10 cellular contexts compared by ENCODE assay signal in genomic region chr19:42323852-42324654, GRCh38. TPM values are rescaled to one million over a fixed set of nuclear protein-coding genes. Genes with fewer than 3 reads are reported as not detected.
DNase-seq lines count a peak whose midpoint lies in the region; ATAC-seq and TF ChIP-seq lines count a peak whose summit lies in the region.
"Had no signal": no experiment of that assay in that cellular context is flagged by ENCODE, and none has a peak within 500 bp of the region (broad histone marks: within the 10 kb centered on the region; RNA-seq: fewer than 3 reads in every experiment).

No MANE protein-coding gene starts in this region.

- peaks cover 23 to 43% (median 26%) of the 10 kb centered on the region in 4 donors for H3K4me1 ChIP-seq in upper lobe of left lung
- H3K4me1 ChIP-seq: Caco-2 had no signal

- WGBS in upper lobe of left lung, 2 donors, result 6% methylated on average over 51 of the region's 92 CpGs; no CpG with 5 or more reads in 1 of the 2 donors

- peak in 1 of 6 experiments; percentile 18 for TF ChIP-seq CTCF in upper lobe of left lung (IDR thresholded peaks at IDR 0.05)

- H3K9me3 ChIP-seq in upper lobe of left lung, result no peaks in the 10 kb centered on the region
- H3K9me3 ChIP-seq: Caco-2 had no signal

- peak overlapping the region; percentile 26 for H3K4me3 Mint-ChIP-seq in activated T-cell treated with anti-CD3 and anti-CD28 coated beads, Interleukin-2, amount 50 U/mL, for 4 hours

- H3K27me3 Mint-ChIP-seq in activated T-cell treated with anti-CD3 and anti-CD28 coated beads, Interleukin-2, amount 50 U/mL, for 4 hours (ENCODE audit: low read depth), result peaks cover 21% of the 10 kb centered on the region

- no peak for ATAC-seq in Right ventricle myocardium inferior
- no peak for ATAC-seq in Right ventricle myocardium superior (ENCODE audit: poor library complexity)
- no peak for ATAC-seq in activated T-cell treated with anti-CD3 and anti-CD28 coated beads, Interleukin-2, amount 50 U/mL, for 4 hours
- ATAC-seq in upper lobe of left lung (ENCODE audit: low FRiP score in 2 of 2), result no peak
- no peak for ATAC-seq in GM21515 (IDR thresholded peaks at IDR 0.05; ENCODE audit: unreplicated experiment)
- ATAC-seq in HG03432 (IDR thresholded peaks at IDR 0.05; ENCODE audit: unreplicated experiment), result no peak

- H3K9me3 Mint-ChIP-seq in activated T-cell treated with anti-CD3 and anti-CD28 coated beads, Interleukin-2, amount 50 U/mL, for 4 hours, result no peaks in the 10 kb centered on the region
- H3K9me3 Mint-ChIP-seq: activated naive CD4-positive, alpha-beta T cell treated with anti-CD3 and anti-CD28 coated beads, Interleukin-2, amount 50 U/mL, for 72 hours had no signal

- no peak for TF ChIP-seq POLR2A in upper lobe of left lung (IDR thresholded peaks at IDR 0.05)

- DNase-seq in Right ventricle myocardium inferior (ENCODE audit: missing footprints) (peak; percentile 64), Right ventricle myocardium superior (no peak), upper lobe of left lung (peak in 1 of 2 donors; percentile 88), NCI-H69 (lab: John Stamatoyannopoulos, UW) (no peak)
- no peak for DNase-seq in activated T-cell treated with anti-CD3 and anti-CD28 coated beads, Interleukin-2, amount 50 U/mL, for 4 hours
- DNase-seq: Caco-2 had no signal

- intact Hi-C loops in Right ventricle myocardium inferior (cut with DNase I) (loop anchor here (2.0 to 10.0 kb wide), 2 partner anchors 77 to 189 kb away; partner anchors contain the start of gene POU2F2), Right ventricle myocardium superior (cut with DNase I) (loop anchor here (10.0 kb wide), 1 partner anchor 189 kb away; the partner anchor contains the start of gene POU2F2)

- peaks cover 0 to 28% (median 16%) of the 10 kb centered on the region in 4 donors for H3K27me3 ChIP-seq in upper lobe of left lung

- no peak for TF ChIP-seq EP300 in upper lobe of left lung (IDR thresholded peaks at IDR 0.05)

- H3K4me3 ChIP-seq in iPS-11a (ENCODE audit: low read depth, low read length) (peak overlapping the region; percentile 35), upper lobe of left lung (peak overlapping the region in 3 of 4 donors; percentile 81 to 91 (median 81))

- no peak overlapping the region for H3K27ac ChIP-seq in upper lobe of left lung

- no peaks in the 10 kb centered on the region for H3K36me3 Mint-ChIP-seq in activated T-cell treated with anti-CD3 and anti-CD28 coated beads, Interleukin-2, amount 50 U/mL, for 4 hours (ENCODE audit: insufficient read depth)

- H3K36me3 ChIP-seq in upper lobe of left lung, result no peaks in the 10 kb centered on the region

- peaks cover 18% of the 10 kb centered on the region for H3K4me1 Mint-ChIP-seq in activated T-cell treated with anti-CD3 and anti-CD28 coated beads, Interleukin-2, amount 50 U/mL, for 4 hours (ENCODE audit: low read depth)

RNA-seq across cellular contexts. Expression of gene MEGF8, which starts 1.4 kb away (rescaled TPM):
- total RNA-seq in Right ventricle myocardium inferior (32.6 TPM), Right ventricle myocardium superior (34.3 TPM), upper lobe of left lung (10 to 100 TPM; 13.7 to 30.7 (median 17.8) TPM)
- 1 to 10 TPM; 6.9 to 7.6 (median 6.9) TPM for total RNA-seq in activated T-cell treated with anti-CD3 and anti-CD28 coated beads, Interleukin-2, amount 50 U/mL, for 4 hours

RNA-seq across cellular contexts. Expression of gene TMEM145, which starts 10.9 kb away (rescaled TPM):
- total RNA-seq in Right ventricle myocardium inferior (0.16 TPM), Right ventricle myocardium superior (0.11 TPM), upper lobe of left lung (under 1 TPM in 3 of 6 donors, not detected in 3; 0.34 to 0.79 (median 0.49) TPM)
- not detected for total RNA-seq in activated T-cell treated with anti-CD3 and anti-CD28 coated beads, Interleukin-2, amount 50 U/mL, for 4 hours

RNA-seq across cellular contexts. Expression of gene PAFAH1B3, which starts 21.6 kb away (rescaled TPM):
- 3.7 TPM for total RNA-seq in Right ventricle myocardium inferior
- 4.3 TPM for total RNA-seq in Right ventricle myocardium superior
- total RNA-seq in activated T-cell treated with anti-CD3 and anti-CD28 coated beads, Interleukin-2, amount 50 U/mL, for 4 hours, result 10 to 100 TPM; 55.2 to 67.8 (median 60.0) TPM
- total RNA-seq in upper lobe of left lung, result 10 to 100 TPM; 13.6 to 21.2 (median 18.8) TPM

RNA-seq across cellular contexts. Expression of gene PRR19, which starts 22.1 kb away (rescaled TPM):
- total RNA-seq in Right ventricle myocardium inferior, result 0.51 TPM
- total RNA-seq in Right ventricle myocardium superior, result not detected
- total RNA-seq in activated T-cell treated with anti-CD3 and anti-CD28 coated beads, Interleukin-2, amount 50 U/mL, for 4 hours, result 1 to 10 TPM in 2 of 3 donors, under 1 TPM in 1; 0.58 to 1.5 (median 1.3) TPM
- 1 to 10 TPM in 1 of 6 donors, under 1 TPM in 2, not detected in 3; 0.40 to 1.4 (median 0.61) TPM for total RNA-seq in upper lobe of left lung

RNA-seq across cellular contexts. Expression of gene CIC, which starts 55.0 kb away (rescaled TPM):
- total RNA-seq in Right ventricle myocardium inferior (34.6 TPM), Right ventricle myocardium superior (33.6 TPM), upper lobe of left lung (100 to 1,000 TPM in 1 of 6 donors, 10 to 100 TPM in 5; 52.6 to 170 (median 77.7) TPM)
- 10 to 100 TPM; 54.9 to 67.3 (median 64.1) TPM for total RNA-seq in activated T-cell treated with anti-CD3 and anti-CD28 coated beads, Interleukin-2, amount 50 U/mL, for 4 hours
